ENCODE assay signal across 35 cellular contexts in the genomic region with DNA sequence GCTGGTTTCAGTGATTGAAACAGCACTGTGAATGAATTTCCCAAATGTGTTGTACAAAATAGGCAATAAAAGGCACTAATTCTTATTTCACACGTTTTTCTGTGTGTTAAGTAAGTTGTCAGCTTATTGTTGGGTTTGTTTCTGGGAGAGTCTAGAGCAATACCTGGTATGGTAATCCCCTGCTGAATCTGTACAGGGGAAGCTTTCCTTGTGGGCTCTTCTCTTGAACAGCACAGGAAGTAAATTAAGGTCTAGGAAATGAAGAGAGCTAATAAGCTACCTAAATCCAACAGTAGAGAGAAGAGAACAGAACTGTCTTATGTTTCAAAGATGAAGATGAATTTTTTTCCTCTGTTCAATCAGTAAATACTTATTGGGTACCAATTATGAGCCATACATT.
"Had no signal": no experiment of that assay in that cellular context is flagged by ENCODE, and none has a peak within 500 bp of the region (broad histone marks: within the 10 kb centered on the region; RNA-seq: fewer than 3 reads in every experiment).

No MANE protein-coding gene starts in this region.

- H3K27me3 ChIP-seq: MG63 had no signal

- H3K4me3 ChIP-seq: MG63 had no signal

- DNase-seq: Karpas-422, Kasumi-1, MG63, MV-4-11, NCI-H1048, NCI-H1092, NCI-H1092 treated with DMSO at 0.1 percent for 48 hours, NCI-H1105, NCI-H1105 treated with DMSO at 0.1 percent for 48 hours, NCI-H1417, NCI-H1417 treated with DMSO at 0.1 percent for 48 hours, NCI-H1436, NCI-H1436 treated with DMSO at 0.1 percent for 48 hours, NCI-H146, NCI-H1694, NCI-H1694 treated with DMSO at 0.1 percent for 48 hours, NCI-H187, NCI-H187 treated with DMSO at 0.1 percent for 48 hours, NCI-H1930, NCI-H2029, NCI-H2029 treated with DMSO at 0.1 percent for 48 hours, NCI-H2081, NCI-H2081 treated with DMSO at 0.1 percent for 48 hours, NCI-H2107, NCI-H2171, NCI-H2171 treated with DMSO at 0.1 percent for 48 hours, NCI-H2227 treated with DMSO at 0.1 percent for 48 hours, NCI-H226, NCI-H345, NCI-H446, NCI-H446 treated with DMSO at 0.1 percent for 48 hours, NCI-H510A, NCI-H510A treated with DMSO at 0.1 percent for 48 hours, NCI-H524, NCI-H524 treated with DMSO at 0.1 percent for 48 hours had no signal

- H3K9me3 ChIP-seq: MG63 had no signal

- H3K36me3 ChIP-seq: MG63 had no signal
